In the genomic region with DNA sequence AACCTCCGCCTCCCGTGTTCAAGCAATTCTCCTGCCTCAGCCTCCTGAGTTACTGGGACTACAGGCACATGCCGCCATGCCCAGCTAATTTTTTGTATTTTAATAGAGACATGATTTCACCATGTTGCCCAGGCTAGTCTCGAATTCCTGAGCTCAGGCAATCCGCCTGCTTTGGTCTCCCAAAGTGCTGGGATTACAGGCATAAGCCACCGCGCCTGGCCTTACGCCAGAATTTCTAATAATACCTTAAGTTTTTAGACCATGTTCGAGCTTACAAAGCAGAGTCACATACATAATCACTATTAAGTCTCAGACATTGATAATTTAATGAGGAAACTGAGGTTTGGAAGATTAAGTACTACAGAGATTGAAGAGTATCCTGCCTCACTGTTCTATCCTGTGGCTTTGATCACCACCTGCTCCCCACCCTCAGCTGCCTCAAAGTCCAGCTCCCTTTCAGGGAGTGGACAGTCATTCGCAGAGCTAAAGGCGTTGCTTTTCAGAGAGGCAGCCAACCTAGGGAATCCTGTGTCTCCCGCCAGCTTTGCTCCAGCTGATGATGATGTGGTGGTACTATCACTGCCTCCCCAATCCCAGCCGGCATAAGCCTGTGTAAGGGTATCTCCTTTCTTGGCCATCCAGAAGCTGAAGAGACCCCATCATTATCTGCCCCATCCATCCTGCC, we compare ENCODE assay signal across 14 cellular contexts.
"Had no signal": no experiment of that assay in that cellular context is flagged by ENCODE, and none has a peak within 500 bp of the region (broad histone marks: within the 10 kb centered on the region; RNA-seq: fewer than 3 reads in every experiment).

No MANE protein-coding gene starts in this region.

- H3K27ac ChIP-seq: coronary artery, heart right ventricle, left ventricle myocardium inferior had no signal

- H3K27ac Mint-ChIP-seq: stimulated activated naive CD8-positive, alpha-beta T cell treated with anti-CD3 and anti-CD28 coated beads, Interleukin-15, Interleukin-2, amounts not matched to agents 100 ng/mL and 50 ng/mL, for 24 hours; T-helper 1 cell treated with Interleukin-12 subunit alpha and Interleukin-12 subunit beta and Interleukin-4 antibody, amounts not matched to agents 30 μg/mL and 1 μg/mL, for 36 hours had no signal

- H3K4me3 ChIP-seq: coronary artery, heart right ventricle, left ventricle myocardium inferior had no signal

- DNase-seq: activated CD4-positive, alpha-beta T cell treated with anti-CD3 and anti-CD28 coated beads, Interleukin-2, amount 50 U/mL, for 4 hours; activated naive CD4-positive, alpha-beta T cell treated with anti-CD3 and anti-CD28 coated beads, Interleukin-2, amount 50 U/mL, for 16 hours; activated T-cell treated with anti-CD3 and anti-CD28 coated beads, Interleukin-2, amount 50 U/mL, for 1 hour; central memory CD4-positive, alpha-beta T cell; effector CD8-positive, alpha-beta T cell; heart right ventricle; islet precursor cell; left ventricle myocardium inferior; stimulated activated CD4-positive, alpha-beta T cell treated with anti-CD3 and anti-CD28 coated beads, Interleukin-15, amount 100 ng/mL, for 24 hours; stimulated activated CD4-positive, alpha-beta T cell treated with anti-CD3 and anti-CD28 coated beads, Interleukin-4, amount 100 ng/mL, for 24 hours had no signal

- H3K36me3 ChIP-seq: heart right ventricle, left ventricle myocardium inferior had no signal

- H3K9me3 ChIP-seq: left ventricle myocardium inferior had no signal

- H3K4me1 ChIP-seq: left ventricle myocardium inferior had no signal

- H3K9me3 Mint-ChIP-seq: stimulated activated naive CD8-positive, alpha-beta T cell treated with anti-CD3 and anti-CD28 coated beads, Interleukin-15, Interleukin-2, amounts not matched to agents 100 ng/mL and 50 ng/mL, for 24 hours; T-helper 1 cell treated with Interleukin-12 subunit alpha and Interleukin-12 subunit beta and Interleukin-4 antibody, amounts not matched to agents 30 μg/mL and 1 μg/mL, for 36 hours had no signal

- ATAC-seq: activated CD4-positive, CD25-positive, alpha-beta regulatory T cell treated with anti-CD3 and anti-CD28 coated beads, Interleukin-2, amount 50 U/mL, for 24 hours; heart right ventricle had no signal

- H3K4me3 Mint-ChIP-seq: stimulated activated naive CD8-positive, alpha-beta T cell treated with anti-CD3 and anti-CD28 coated beads, Interleukin-15, Interleukin-2, amounts not matched to agents 100 ng/mL and 50 ng/mL, for 24 hours; T-helper 1 cell treated with Interleukin-12 subunit alpha and Interleukin-12 subunit beta and Interleukin-4 antibody, amounts not matched to agents 30 μg/mL and 1 μg/mL, for 36 hours had no signal

- H3K27me3 ChIP-seq: heart right ventricle had no signal

- H3K27me3 Mint-ChIP-seq: stimulated activated naive CD8-positive, alpha-beta T cell treated with anti-CD3 and anti-CD28 coated beads, Interleukin-15, Interleukin-2, amounts not matched to agents 100 ng/mL and 50 ng/mL, for 24 hours had no signal
